23 cellular contexts compared by ENCODE assay signal in the genomic region with DNA sequence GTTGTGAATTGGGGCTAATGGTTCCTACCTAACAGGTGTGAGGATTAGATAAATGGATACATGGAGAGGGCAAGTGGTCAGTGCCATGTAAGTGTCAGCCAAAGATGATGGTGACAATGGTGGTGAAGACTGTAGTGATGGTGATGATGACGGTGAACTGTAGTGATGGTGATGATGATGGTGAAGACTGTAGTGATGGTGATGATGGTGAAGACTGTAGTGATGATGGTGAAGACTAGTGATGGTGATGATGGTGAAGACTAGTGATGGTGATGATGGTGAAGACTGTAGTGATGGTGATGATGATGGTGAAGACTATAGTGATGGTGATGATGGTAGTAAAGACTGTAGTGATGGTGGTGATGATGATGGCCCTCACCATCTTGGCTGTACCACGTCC. TPM values are rescaled to one million over a fixed set of nuclear protein-coding genes. Genes with fewer than 3 reads are reported as not detected.
"Had no signal": no experiment of that assay in that cellular context is flagged by ENCODE, and none has a peak within 500 bp of the region (broad histone marks: within the 10 kb centered on the region; RNA-seq: fewer than 3 reads in every experiment).

No MANE protein-coding gene starts in this region.

- H3K4me3 Mint-ChIP-seq: activated B cell treated with CpG ODN at 0.5 μM for 24 hours; activated CD4-positive, alpha-beta memory T cell treated with anti-CD3 and anti-CD28 coated beads for 36 hours; activated CD4-positive, alpha-beta T cell treated with anti-CD3 and anti-CD28 coated beads, Interleukin-2, amount 10 ng/mL, durations not matched to agents 7 days and 5 days; activated naive CD8-positive, alpha-beta T cell; activated T-cell treated with anti-CD3 and anti-CD28 coated beads, Interleukin-2, amount 50 U/mL, for 4 hours had no signal

- H3K36me3 Mint-ChIP-seq: activated CD4-positive, alpha-beta memory T cell treated with anti-CD3 and anti-CD28 coated beads for 36 hours; activated naive CD8-positive, alpha-beta T cell had no signal

- DNase-seq: activated B cell treated with CpG ODN at 0.5 μM for 24 hours; activated CD8-positive, alpha-beta memory T cell treated with anti-CD3 and anti-CD28 coated beads for 24 hours; activated T-cell treated with anti-CD3 and anti-CD28 coated beads, Interleukin-2, amount 50 U/mL, for 4 hours; amygdala; brain microvascular endothelial cell; Karpas-422; MM.1S; NCI-H1105; NCI-H1436; NCI-H1694 treated with DMSO at 0.1 percent for 48 hours; NCI-H2029 treated with DMSO at 0.1 percent for 48 hours; NCI-H510A treated with DMSO at 0.1 percent for 48 hours; NCI-H69; Peyer's patch; SHP77 treated with DMSO at 0.1 percent for 48 hours had no signal

- H3K4me3 ChIP-seq: Peyer's patch had no signal

- FAIRE-seq: TTC549 had no signal

- H3K36me3 ChIP-seq: brain microvascular endothelial cell, Peyer's patch had no signal

- H3K27ac ChIP-seq: brain microvascular endothelial cell, Peyer's patch had no signal

- H3K9me3 ChIP-seq: Peyer's patch had no signal

- H3K27me3 Mint-ChIP-seq: activated naive CD8-positive, alpha-beta T cell had no signal

- H3K9me3 Mint-ChIP-seq: activated B cell treated with CpG ODN at 0.5 μM for 24 hours; activated CD4-positive, alpha-beta memory T cell treated with anti-CD3 and anti-CD28 coated beads for 36 hours; activated CD4-positive, alpha-beta T cell treated with anti-CD3 and anti-CD28 coated beads, Interleukin-2, amount 10 ng/mL, durations not matched to agents 7 days and 5 days; activated T-cell treated with anti-CD3 and anti-CD28 coated beads, Interleukin-2, amount 50 U/mL, for 4 hours had no signal

- H3K27ac Mint-ChIP-seq: activated B cell treated with CpG ODN at 0.5 μM for 24 hours; activated CD4-positive, alpha-beta memory T cell treated with anti-CD3 and anti-CD28 coated beads for 36 hours; activated naive CD8-positive, alpha-beta T cell had no signal

RNA-seq across cellular contexts. Expression of gene GNG13, which starts 18.1 kb away (rescaled TPM):
- total RNA-seq: activated B cell treated with CpG ODN at 0.5 μM for 24 hours; activated CD4-positive, alpha-beta memory T cell treated with anti-CD3 and anti-CD28 coated beads for 36 hours; activated CD4-positive, alpha-beta T cell treated with anti-CD3 and anti-CD28 coated beads, Interleukin-2, amount 10 ng/mL, durations not matched to agents 7 days and 5 days; activated T-cell treated with anti-CD3 and anti-CD28 coated beads, Interleukin-2, amount 50 U/mL, for 4 hours; cardiac septum; cerebellum; SK-MEL-5; T-helper 17 cell had no signal

RNA-seq across cellular contexts. Expression of gene MSLN, which starts 58.1 kb away (rescaled TPM):
- total RNA-seq: activated B cell treated with CpG ODN at 0.5 μM for 24 hours; activated CD4-positive, alpha-beta memory T cell treated with anti-CD3 and anti-CD28 coated beads for 36 hours; activated CD4-positive, alpha-beta T cell treated with anti-CD3 and anti-CD28 coated beads, Interleukin-2, amount 10 ng/mL, durations not matched to agents 7 days and 5 days; cardiac septum; cerebellum; SK-MEL-5; T-helper 17 cell had no signal
